25 cellular contexts compared by ENCODE assay signal in genomic region chr3:101532783-101533602, GRCh38. TPM values are rescaled to one million over a fixed set of nuclear protein-coding genes. Genes with fewer than 3 reads are reported as not detected.
DNase-seq lines count a peak whose midpoint lies in the region; ATAC-seq and TF ChIP-seq lines count a peak whose summit lies in the region.
"Had no signal": no experiment of that assay in that cellular context is flagged by ENCODE, and none has a peak within 500 bp of the region (broad histone marks: within the 10 kb centered on the region; RNA-seq: fewer than 3 reads in every experiment).

No MANE protein-coding gene starts in this region.

- no peaks in the 10 kb centered on the region for H3K79me2 ChIP-seq in smooth muscle cell (ENCODE audit: low read depth)

- peak overlapping the region; percentile 63 for H3K4me2 ChIP-seq in smooth muscle cell
- H3K4me2 ChIP-seq: BLaER1, KMS-11 had no signal

- peaks cover 33% of the 10 kb centered on the region for H3K4me1 ChIP-seq in CD8-positive, alpha-beta memory T cell (ENCODE audit: insufficient read depth, low read length)
- peaks cover 14% of the 10 kb centered on the region for H3K4me1 ChIP-seq in smooth muscle cell (ENCODE audit: low read depth)
- H3K4me1 ChIP-seq: prostate gland had no signal

- H3K4me3 Mint-ChIP-seq in CD8-positive, alpha-beta memory T cell = no peak overlapping the region
- H3K4me3 Mint-ChIP-seq in T-helper 17 cell = peak overlapping the region; percentile 46
- H3K4me3 Mint-ChIP-seq: activated CD4-positive, alpha-beta T cell treated with anti-CD3 and anti-CD28 coated beads, Interleukin-2, amount 10 ng/mL, durations not matched to agents 24 days and 14 days; activated T-cell treated with anti-CD3 and anti-CD28 coated beads, Interleukin-2, amount 50 U/mL, for 24 hours; brain; memory B cell had no signal

- no peak for ATAC-seq in T-helper 17 cell
- ATAC-seq: naive thymus-derived CD4-positive, alpha-beta T cell had no signal

- no peaks in the 10 kb centered on the region for H3K27me3 Mint-ChIP-seq in CD8-positive, alpha-beta memory T cell
- H3K27me3 Mint-ChIP-seq in T-helper 17 cell = no peaks in the 10 kb centered on the region
- H3K27me3 Mint-ChIP-seq: activated CD4-positive, alpha-beta T cell treated with anti-CD3 and anti-CD28 coated beads, Interleukin-2, amount 10 ng/mL, durations not matched to agents 24 days and 14 days; activated T-cell treated with anti-CD3 and anti-CD28 coated beads, Interleukin-2, amount 50 U/mL, for 24 hours; naive thymus-derived CD4-positive, alpha-beta T cell had no signal

- no peak overlapping the region for H3K4me3 ChIP-seq in CD8-positive, alpha-beta memory T cell (ENCODE audit: low read length)
- no peak overlapping the region for H3K4me3 ChIP-seq in fibroblast of villous mesenchyme (ENCODE audit: low read depth, low read length)
- no peak overlapping the region for H3K4me3 ChIP-seq in smooth muscle cell
- H3K4me3 ChIP-seq: BLaER1, prostate gland had no signal

- CTCF ChIA-PET in CD8-positive, alpha-beta memory T cell (lab: Charles Lee) = no interaction called here

- H3K36me3 Mint-ChIP-seq in CD8-positive, alpha-beta memory T cell = peaks cover 0 to 5% (median 0%) of the 10 kb centered on the region in 3 donors
- no peaks in the 10 kb centered on the region for H3K36me3 Mint-ChIP-seq in T-helper 17 cell (ENCODE audit: low read depth)
- H3K36me3 Mint-ChIP-seq: brain, memory B cell had no signal

- POLR2A ChIA-PET in CD8-positive, alpha-beta memory T cell (lab: Charles Lee) = no interaction called here

- H2AFZ ChIP-seq in smooth muscle cell (ENCODE audit: low read depth) = peak overlapping the region; percentile 66

- TF ChIP-seq CTCF in fibroblast of villous mesenchyme (IDR thresholded peaks at IDR 0.05; ENCODE audit: insufficient read depth, low read depth, low read length) (no peak), smooth muscle cell (IDR thresholded peaks at IDR 0.05; ENCODE audit: borderline replicate concordance, insufficient read depth, poor library complexity, severe bottlenecking) (no peak)

- H3K9me3 Mint-ChIP-seq in CD8-positive, alpha-beta memory T cell = no peaks in the 10 kb centered on the region

- peaks cover 8% of the 10 kb centered on the region for H3F3A ChIP-seq in smooth muscle cell (ENCODE audit: low read depth)

- H4K20me1 ChIP-seq in smooth muscle cell (ENCODE audit: low read depth) = no peaks in the 10 kb centered on the region
- H4K20me1 ChIP-seq: BLaER1 had no signal

- H3K27ac Mint-ChIP-seq in CD8-positive, alpha-beta memory T cell = peak overlapping the region in 2 of 8 donors; percentile 43 to 82
- no peak overlapping the region for H3K27ac Mint-ChIP-seq in T-helper 17 cell
- H3K27ac Mint-ChIP-seq: brain, memory B cell had no signal

- WGBS in smooth muscle cell (ENCODE audit: low lambda C conversion rate) = 28% methylated on average over 9 of the region's 9 CpGs

- peak overlapping the region; percentile 36 for H3K27ac ChIP-seq in CD8-positive, alpha-beta memory T cell (ENCODE audit: low read depth, low read length)
- peak overlapping the region; percentile 88 for H3K27ac ChIP-seq in smooth muscle cell (ENCODE audit: low read depth)
- H3K27ac ChIP-seq: BLaER1, KMS-11, prostate gland had no signal

- H3K36me3 ChIP-seq in CD8-positive, alpha-beta memory T cell (ENCODE audit: insufficient read depth, low read length) = no peaks in the 10 kb centered on the region
- no peaks in the 10 kb centered on the region for H3K36me3 ChIP-seq in smooth muscle cell (ENCODE audit: low read depth)
- H3K36me3 ChIP-seq: BLaER1, prostate gland had no signal

- H3K27me3 ChIP-seq in CD8-positive, alpha-beta memory T cell (ENCODE audit: insufficient read depth, low read length, poor library complexity, severe bottlenecking) = no peaks in the 10 kb centered on the region
- H3K27me3 ChIP-seq in smooth muscle cell (ENCODE audit: low read depth) = no peaks in the 10 kb centered on the region
- H3K27me3 ChIP-seq: BLaER1 had no signal

- no peak for DNase-seq in CD8-positive, alpha-beta memory T cell
- DNase-seq in T-helper 17 cell (no peak), fibroblast of villous mesenchyme (ENCODE audit: low read depth) (peak; percentile 49), smooth muscle cell (lab: John Stamatoyannopoulos, UW; ENCODE audit: unreplicated experiment) (no peak), Kasumi-1 (lab: John Stamatoyannopoulos, UW) (no peak), NOMO-1 (lab: John Stamatoyannopoulos, UW; ENCODE audit: unreplicated experiment in 2 of 2) (no peak), NCI-H1417 treated with DMSO at 0.1 percent for 48 hours (lab: John Stamatoyannopoulos, UW) (no peak)
- DNase-seq: activated CD4-positive, alpha-beta T cell treated with anti-CD3 and anti-CD28 coated beads, Interleukin-2, amount 10 ng/mL, durations not matched to agents 24 days and 14 days; activated gamma-delta T cell treated with Interleukin-2 at 50 U/mL for 16 hours; activated T-cell treated with anti-CD3 and anti-CD28 coated beads, Interleukin-2, amount 50 U/mL, for 24 hours; DMS79; effector CD8-positive, alpha-beta T cell; foreskin melanocyte; GDM1; HCEC 1CT; naive thymus-derived CD4-positive, alpha-beta T cell; NCI-H146; NCI-H2107; NCI-H774; stimulated activated naive CD4-positive, alpha-beta T cell treated with Interleukin-2 at 50 U/mL for 16 hours had no signal

- H3K9me3 ChIP-seq in CD8-positive, alpha-beta memory T cell (ENCODE audit: low read length) = no peaks in the 10 kb centered on the region
- H3K9me3 ChIP-seq in T-helper 17 cell (ENCODE audit: control insufficient read depth, low read length, poor library complexity, severe bottlenecking) = no peaks in the 10 kb centered on the region
- no peaks in the 10 kb centered on the region for H3K9me3 ChIP-seq in smooth muscle cell (replicated peaks; ENCODE audit: low read depth)
- H3K9me3 ChIP-seq: prostate gland had no signal

- H3K9ac ChIP-seq in smooth muscle cell (ENCODE audit: low read depth) = peak overlapping the region; percentile 65
- H3K9ac ChIP-seq: BLaER1, KMS-11 had no signal

- H3K4me1 Mint-ChIP-seq in CD8-positive, alpha-beta memory T cell = peaks cover 21 to 34% (median 32%) of the 10 kb centered on the region in 3 donors
- H3K4me1 Mint-ChIP-seq in T-helper 17 cell = peaks cover 25% of the 10 kb centered on the region
- H3K4me1 Mint-ChIP-seq: brain had no signal

RNA-seq across cellular contexts. Expression of gene SENP7, which starts 20.0 kb away (rescaled TPM):
- total RNA-seq in CD8-positive, alpha-beta memory T cell = 10 to 100 TPM; 11.1 to 13.2 TPM
- polyA plus RNA-seq in CD8-positive, alpha-beta memory T cell = 8.3 TPM
- 10 to 100 TPM; 39.0 to 48.3 TPM for total RNA-seq in T-helper 17 cell
- 9.7 and 16.4 TPM in 2 replicates for total RNA-seq in fibroblast of villous mesenchyme
- total RNA-seq in smooth muscle cell = 37.1 and 46.4 TPM in 2 replicates
- polyA plus RNA-seq in smooth muscle cell = 6.6 and 8.7 TPM in 2 replicates

RNA-seq across cellular contexts. Expression of gene TRMT10C, which starts 28.7 kb away (rescaled TPM):
- total RNA-seq in CD8-positive, alpha-beta memory T cell = 10 to 100 TPM; 57.4 to 59.3 TPM
- 37.3 TPM for polyA plus RNA-seq in CD8-positive, alpha-beta memory T cell
- 10 to 100 TPM; 27.8 to 29.5 TPM for total RNA-seq in T-helper 17 cell
- total RNA-seq in fibroblast of villous mesenchyme = 21.9 and 38.4 TPM in 2 replicates
- total RNA-seq in smooth muscle cell = 34.5 and 35.3 TPM in 2 replicates
- 25.8 and 28.2 TPM in 2 replicates for polyA plus RNA-seq in smooth muscle cell

RNA-seq across cellular contexts. Expression of gene PCNP, which starts 41.0 kb away (rescaled TPM):
- 100 to 1,000 TPM; 205 to 216 TPM for total RNA-seq in CD8-positive, alpha-beta memory T cell
- polyA plus RNA-seq in CD8-positive, alpha-beta memory T cell = 124 TPM
- 100 to 1,000 TPM; 138 to 150 TPM for total RNA-seq in T-helper 17 cell
- total RNA-seq in fibroblast of villous mesenchyme = 87.9 and 124 TPM in 2 replicates
- total RNA-seq in smooth muscle cell = 137 and 175 TPM in 2 replicates
- polyA plus RNA-seq in smooth muscle cell = 97.3 and 105 TPM in 2 replicates
